In the genomic region with DNA sequence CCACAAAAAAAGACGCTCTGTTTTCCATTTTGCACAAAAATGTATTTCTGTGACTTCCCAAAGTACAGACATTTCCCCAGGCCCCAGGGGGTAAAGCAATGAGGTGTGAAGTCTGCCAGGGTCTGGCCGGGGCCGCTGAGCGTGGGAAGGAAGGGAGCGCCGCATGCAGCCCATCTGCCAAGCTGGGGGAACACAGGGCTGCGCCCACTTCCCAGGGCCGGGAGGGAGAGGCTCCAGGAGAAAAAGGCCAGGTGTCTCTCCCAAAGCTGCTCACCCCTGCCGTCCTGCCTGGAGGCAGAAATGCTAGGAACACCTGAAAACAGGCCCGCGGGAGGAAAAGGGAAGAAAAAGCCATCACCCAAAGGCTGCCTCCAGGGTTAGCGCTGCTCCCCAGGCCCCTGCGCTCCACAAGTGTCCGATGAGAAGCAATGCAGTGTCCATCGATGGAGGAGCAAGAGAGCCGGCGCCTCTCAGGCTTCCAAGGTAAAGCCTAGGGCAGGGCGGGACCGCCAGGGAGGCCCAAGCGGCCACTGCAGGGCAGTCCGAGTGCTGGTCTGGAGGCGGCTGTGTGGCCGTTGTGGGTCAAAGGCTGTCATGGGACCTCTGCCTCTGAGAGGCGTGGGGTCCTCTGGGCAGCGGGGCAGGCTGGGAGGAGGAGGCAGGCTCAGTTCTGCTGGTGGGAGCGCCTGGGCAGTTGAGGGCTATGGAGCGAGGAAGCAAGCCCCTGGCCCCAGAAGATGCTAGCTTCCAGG, we compare ENCODE assay signal across 1 cellular context.
TF ChIP-seq lines count a peak whose summit lies in the region.

No MANE protein-coding gene starts in this region.

TF ChIP-seq in GM23338, 12 proteins besides CTCF, POLR2A, EP300 and RAD21:
- TF ChIP-seq ZNF331 (CRISPR knock-in tag; IDR thresholded peaks at IDR 0.05; ENCODE audit: low read depth) (no peak), ZNF114 (CRISPR knock-in tag; IDR thresholded peaks at IDR 0.05) (no peak), POLR2AphosphoS5 (IDR thresholded peaks at IDR 0.05; ENCODE audit: low read depth) (no peak), EZH2phosphoT487 (IDR thresholded peaks at IDR 0.05; ENCODE audit: unreplicated experiment) (no peak), CREB1 (CRISPR knock-in tag; IDR thresholded peaks at IDR 0.05; ENCODE audit: low read depth) (no peak)
- TF ChIP-seq, protein P1, sequence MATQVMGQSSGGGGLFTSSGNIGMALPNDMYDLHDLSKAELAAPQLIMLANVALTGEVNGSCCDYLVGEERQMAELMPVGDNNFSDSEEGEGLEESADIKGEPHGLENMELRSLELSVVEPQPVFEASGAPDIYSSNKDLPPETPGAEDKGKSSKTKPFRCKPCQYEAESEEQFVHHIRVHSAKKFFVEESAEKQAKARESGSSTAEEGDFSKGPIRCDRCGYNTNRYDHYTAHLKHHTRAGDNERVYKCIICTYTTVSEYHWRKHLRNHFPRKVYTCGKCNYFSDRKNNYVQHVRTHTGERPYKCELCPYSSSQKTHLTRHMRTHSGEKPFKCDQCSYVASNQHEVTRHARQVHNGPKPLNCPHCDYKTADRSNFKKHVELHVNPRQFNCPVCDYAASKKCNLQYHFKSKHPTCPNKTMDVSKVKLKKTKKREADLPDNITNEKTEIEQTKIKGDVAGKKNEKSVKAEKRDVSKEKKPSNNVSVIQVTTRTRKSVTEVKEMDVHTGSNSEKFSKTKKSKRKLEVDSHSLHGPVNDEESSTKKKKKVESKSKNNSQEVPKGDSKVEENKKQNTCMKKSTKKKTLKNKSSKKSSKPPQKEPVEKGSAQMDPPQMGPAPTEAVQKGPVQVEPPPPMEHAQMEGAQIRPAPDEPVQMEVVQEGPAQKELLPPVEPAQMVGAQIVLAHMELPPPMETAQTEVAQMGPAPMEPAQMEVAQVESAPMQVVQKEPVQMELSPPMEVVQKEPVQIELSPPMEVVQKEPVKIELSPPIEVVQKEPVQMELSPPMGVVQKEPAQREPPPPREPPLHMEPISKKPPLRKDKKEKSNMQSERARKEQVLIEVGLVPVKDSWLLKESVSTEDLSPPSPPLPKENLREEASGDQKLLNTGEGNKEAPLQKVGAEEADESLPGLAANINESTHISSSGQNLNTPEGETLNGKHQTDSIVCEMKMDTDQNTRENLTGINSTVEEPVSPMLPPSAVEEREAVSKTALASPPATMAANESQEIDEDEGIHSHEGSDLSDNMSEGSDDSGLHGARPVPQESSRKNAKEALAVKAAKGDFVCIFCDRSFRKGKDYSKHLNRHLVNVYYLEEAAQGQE (IDR thresholded peaks at IDR 0.05; ENCODE audit: unreplicated experiment): no peak
- TF ChIP-seq, protein P2, sequence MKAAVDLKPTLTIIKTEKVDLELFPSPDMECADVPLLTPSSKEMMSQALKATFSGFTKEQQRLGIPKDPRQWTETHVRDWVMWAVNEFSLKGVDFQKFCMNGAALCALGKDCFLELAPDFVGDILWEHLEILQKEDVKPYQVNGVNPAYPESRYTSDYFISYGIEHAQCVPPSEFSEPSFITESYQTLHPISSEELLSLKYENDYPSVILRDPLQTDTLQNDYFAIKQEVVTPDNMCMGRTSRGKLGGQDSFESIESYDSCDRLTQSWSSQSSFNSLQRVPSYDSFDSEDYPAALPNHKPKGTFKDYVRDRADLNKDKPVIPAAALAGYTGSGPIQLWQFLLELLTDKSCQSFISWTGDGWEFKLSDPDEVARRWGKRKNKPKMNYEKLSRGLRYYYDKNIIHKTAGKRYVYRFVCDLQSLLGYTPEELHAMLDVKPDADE (IDR thresholded peaks at IDR 0.05): no peak
- TF ChIP-seq, protein P3, sequence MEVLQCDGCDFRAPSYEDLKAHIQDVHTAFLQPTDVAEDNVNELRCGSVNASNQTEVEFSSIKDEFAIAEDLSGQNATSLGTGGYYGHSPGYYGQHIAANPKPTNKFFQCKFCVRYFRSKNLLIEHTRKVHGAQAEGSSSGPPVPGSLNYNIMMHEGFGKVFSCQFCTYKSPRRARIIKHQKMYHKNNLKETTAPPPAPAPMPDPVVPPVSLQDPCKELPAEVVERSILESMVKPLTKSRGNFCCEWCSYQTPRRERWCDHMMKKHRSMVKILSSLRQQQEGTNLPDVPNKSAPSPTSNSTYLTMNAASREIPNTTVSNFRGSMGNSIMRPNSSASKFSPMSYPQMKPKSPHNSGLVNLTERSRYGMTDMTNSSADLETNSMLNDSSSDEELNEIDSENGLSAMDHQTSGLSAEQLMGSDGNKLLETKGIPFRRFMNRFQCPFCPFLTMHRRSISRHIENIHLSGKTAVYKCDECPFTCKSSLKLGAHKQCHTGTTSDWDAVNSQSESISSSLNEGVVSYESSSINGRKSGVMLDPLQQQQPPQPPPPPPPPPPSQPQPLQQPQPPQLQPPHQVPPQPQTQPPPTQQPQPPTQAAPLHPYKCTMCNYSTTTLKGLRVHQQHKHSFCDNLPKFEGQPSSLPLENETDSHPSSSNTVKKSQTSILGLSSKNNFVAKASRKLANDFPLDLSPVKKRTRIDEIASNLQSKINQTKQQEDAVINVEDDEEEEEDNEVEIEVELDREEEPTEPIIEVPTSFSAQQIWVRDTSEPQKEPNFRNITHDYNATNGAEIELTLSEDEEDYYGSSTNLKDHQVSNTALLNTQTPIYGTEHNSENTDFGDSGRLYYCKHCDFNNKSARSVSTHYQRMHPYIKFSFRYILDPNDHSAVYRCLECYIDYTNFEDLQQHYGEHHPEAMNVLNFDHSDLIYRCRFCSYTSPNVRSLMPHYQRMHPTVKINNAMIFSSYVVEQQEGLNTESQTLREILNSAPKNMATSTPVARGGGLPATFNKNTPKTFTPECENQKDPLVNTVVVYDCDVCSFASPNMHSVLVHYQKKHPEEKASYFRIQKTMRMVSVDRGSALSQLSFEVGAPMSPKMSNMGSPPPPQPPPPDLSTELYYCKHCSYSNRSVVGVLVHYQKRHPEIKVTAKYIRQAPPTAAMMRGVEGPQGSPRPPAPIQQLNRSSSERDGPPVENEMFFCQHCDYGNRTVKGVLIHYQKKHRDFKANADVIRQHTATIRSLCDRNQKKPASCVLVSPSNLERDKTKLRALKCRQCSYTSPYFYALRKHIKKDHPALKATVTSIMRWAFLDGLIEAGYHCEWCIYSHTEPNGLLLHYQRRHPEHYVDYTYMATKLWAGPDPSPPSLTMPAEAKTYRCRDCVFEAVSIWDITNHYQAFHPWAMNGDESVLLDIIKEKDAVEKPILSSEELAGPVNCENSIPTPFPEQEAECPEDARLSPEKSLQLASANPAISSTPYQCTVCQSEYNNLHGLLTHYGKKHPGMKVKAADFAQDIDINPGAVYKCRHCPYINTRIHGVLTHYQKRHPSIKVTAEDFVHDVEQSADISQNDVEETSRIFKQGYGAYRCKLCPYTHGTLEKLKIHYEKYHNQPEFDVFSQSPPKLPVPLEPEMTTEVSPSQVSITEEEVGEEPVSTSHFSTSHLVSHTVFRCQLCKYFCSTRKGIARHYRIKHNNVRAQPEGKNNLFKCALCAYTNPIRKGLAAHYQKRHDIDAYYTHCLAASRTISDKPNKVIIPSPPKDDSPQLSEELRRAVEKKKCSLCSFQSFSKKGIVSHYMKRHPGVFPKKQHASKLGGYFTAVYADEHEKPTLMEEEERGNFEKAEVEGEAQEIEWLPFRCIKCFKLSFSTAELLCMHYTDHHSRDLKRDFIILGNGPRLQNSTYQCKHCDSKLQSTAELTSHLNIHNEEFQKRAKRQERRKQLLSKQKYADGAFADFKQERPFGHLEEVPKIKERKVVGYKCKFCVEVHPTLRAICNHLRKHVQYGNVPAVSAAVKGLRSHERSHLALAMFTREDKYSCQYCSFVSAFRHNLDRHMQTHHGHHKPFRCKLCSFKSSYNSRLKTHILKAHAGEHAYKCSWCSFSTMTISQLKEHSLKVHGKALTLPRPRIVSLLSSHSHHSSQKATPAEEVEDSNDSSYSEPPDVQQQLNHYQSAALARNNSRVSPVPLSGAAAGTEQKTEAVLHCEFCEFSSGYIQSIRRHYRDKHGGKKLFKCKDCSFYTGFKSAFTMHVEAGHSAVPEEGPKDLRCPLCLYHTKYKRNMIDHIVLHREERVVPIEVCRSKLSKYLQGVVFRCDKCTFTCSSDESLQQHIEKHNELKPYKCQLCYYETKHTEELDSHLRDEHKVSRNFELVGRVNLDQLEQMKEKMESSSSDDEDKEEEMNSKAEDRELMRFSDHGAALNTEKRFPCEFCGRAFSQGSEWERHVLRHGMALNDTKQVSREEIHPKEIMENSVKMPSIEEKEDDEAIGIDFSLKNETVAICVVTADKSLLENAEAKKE (CRISPR knock-in tag; IDR thresholded peaks at IDR 0.05): no peak
